8 cellular contexts compared by ENCODE assay signal in genomic region chr2:237699870-237700582, GRCh38.
DNase-seq lines count a peak whose midpoint lies in the region; ATAC-seq and TF ChIP-seq lines count a peak whose summit lies in the region.

No MANE protein-coding gene starts in this region.

- no peak for TF ChIP-seq POLR2A in transverse colon (IDR thresholded peaks at IDR 0.05)

- H3K23ac ChIP-seq in mesenchymal stem cell (ENCODE audit: low read length in 2 of 2) = peak overlapping the region in 1 of 2 experiments; percentile 70

- H3K36me3 ChIP-seq in cardiac muscle cell (no peaks in the 10 kb centered on the region), ascending aorta (no peaks in the 10 kb centered on the region), mesenchymal stem cell (ENCODE audit: control insufficient read depth in 1 of 2, insufficient read depth in 2 of 2, low read depth in 1 of 2, low read length in 2 of 2) (no peaks in the 10 kb centered on the region), transverse colon (no peaks in the 10 kb centered on the region)

- H2BK12ac ChIP-seq in mesenchymal stem cell (ENCODE audit: low read length in 2 of 2) = peak overlapping the region in 1 of 2 experiments; percentile 75

- H3K4ac ChIP-seq in mesenchymal stem cell (ENCODE audit: low read depth in 1 of 2, low read length in 2 of 2) = peak overlapping the region; percentile 37 to 60

- no peak overlapping the region for H2AFZ ChIP-seq in mesenchymal stem cell (ENCODE audit: low read depth, low read length)

- no peak overlapping the region for H2BK5ac ChIP-seq in mesenchymal stem cell (ENCODE audit: low read depth, low read length, poor library complexity, severe bottlenecking)

- H3K27me3 ChIP-seq in cardiac muscle cell (no peaks in the 10 kb centered on the region), ascending aorta (no peaks in the 10 kb centered on the region), mesenchymal stem cell (ENCODE audit: control insufficient read depth in 1 of 2, insufficient read depth in 1 of 2, low read length in 2 of 2) (no peaks in the 10 kb centered on the region), transverse colon (no peaks in the 10 kb centered on the region)

- peaks cover 6% of the 10 kb centered on the region for H3K79me1 ChIP-seq in mesenchymal stem cell (replicated peaks; ENCODE audit: low read length, poor library complexity, severe bottlenecking)

- DNase-seq in cardiac muscle cell (ENCODE audit: low read depth in 1 of 2, low spot score in 1 of 2) = no peak
- no peak for DNase-seq in Right ventricle myocardium superior
- no peak for DNase-seq in ascending aorta (ENCODE audit: low spot score in 2 of 2)
- no peak for DNase-seq in mesenchymal stem cell
- no peak for DNase-seq in transverse colon
- no peak for DNase-seq in AG08396 (ENCODE audit: low spot score)
- DNase-seq in stimulated activated CD4-positive, alpha-beta T cell treated with anti-CD3 and anti-CD28 coated beads, Interleukin-4, amount 100 ng/mL, for 4 hours = no peak

- H3K27ac ChIP-seq in cardiac muscle cell (peak overlapping the region; percentile 92), ascending aorta (peak overlapping the region; percentile 97 to 99), mesenchymal stem cell (ENCODE audit: low read length, poor library complexity, severe bottlenecking) (peak overlapping the region; percentile 71), transverse colon (peak overlapping the region; percentile 97 to 100 (median 98))

- H3K4me1 ChIP-seq in cardiac muscle cell (ENCODE audit: low read depth) (peaks cover 81% of the 10 kb centered on the region), ascending aorta (peaks cover 53 to 95% of the 10 kb centered on the region in 2 donors), mesenchymal stem cell (ENCODE audit: control insufficient read depth, insufficient read depth, low read depth, low read length) (peaks cover 60% of the 10 kb centered on the region), transverse colon (peaks cover 90 to 100% (median 94%) of the 10 kb centered on the region in 4 donors)

- no peak overlapping the region for H2BK15ac ChIP-seq in mesenchymal stem cell (ENCODE audit: low read depth, poor library complexity, severe bottlenecking)

- peak overlapping the region in 1 of 2 experiments; percentile 61 for H3K14ac ChIP-seq in mesenchymal stem cell (ENCODE audit: low read length in 2 of 2)

- ATAC-seq in Right ventricle myocardium superior (ENCODE audit: poor library complexity) (no peak), HG02981 (IDR thresholded peaks at IDR 0.05; ENCODE audit: unreplicated experiment) (no peak)

- peak overlapping the region; percentile 22 for H4K91ac ChIP-seq in mesenchymal stem cell (ENCODE audit: low read length)

- H3K4me3 ChIP-seq in cardiac muscle cell (no peak overlapping the region), ascending aorta (peak overlapping the region; percentile 2 to 35), mesenchymal stem cell (ENCODE audit: insufficient read depth in 1 of 2, low read depth in 1 of 2, low read length in 2 of 2) (peak overlapping the region in 1 of 2 experiments; percentile 12), transverse colon (no peak overlapping the region)

- no peak for TF ChIP-seq CTCF in cardiac muscle cell (IDR thresholded peaks at IDR 0.05; ENCODE audit: low read depth, low read length)
- TF ChIP-seq CTCF in ascending aorta (IDR thresholded peaks at IDR 0.05) = no peak
- TF ChIP-seq CTCF in transverse colon (IDR thresholded peaks at IDR 0.05) = no peak

- peak overlapping the region; percentile 72 for H2AK5ac ChIP-seq in mesenchymal stem cell (ENCODE audit: low read length, severe bottlenecking)

- H3K9me3 ChIP-seq in cardiac muscle cell (ENCODE audit: low read depth) (no peaks in the 10 kb centered on the region), ascending aorta (no peaks in the 10 kb centered on the region), mesenchymal stem cell (ENCODE audit: control insufficient read depth, low read length) (no peaks in the 10 kb centered on the region), transverse colon (no peaks in the 10 kb centered on the region)

- H3K9ac ChIP-seq in mesenchymal stem cell (ENCODE audit: low read length) = peak overlapping the region; percentile 72

- intact Hi-C loops in Right ventricle myocardium superior (cut with DNase I) = loop anchor here (2.0 kb wide), 1 partner anchor 29 kb away; no protein-coding TSS in a partner anchor
- intact Hi-C loops in ascending aorta (cut with DNase I) = loop anchor here (5.0 to 10.0 kb wide), 2 partner anchors 38 to 185 kb away; no protein-coding TSS in a partner anchor
- intact Hi-C loops in transverse colon (cut with DNase I; ENCODE audit: low total_unique reads) = no loop called here

- peak overlapping the region; percentile 3 for H3K4me2 ChIP-seq in mesenchymal stem cell (ENCODE audit: low read length, poor library complexity, severe bottlenecking)

- no peak for TF ChIP-seq EP300 in transverse colon (IDR thresholded peaks at IDR 0.05; ENCODE audit: low read depth)

- H2BK120ac ChIP-seq in mesenchymal stem cell (ENCODE audit: low read depth, low read length) = peak overlapping the region; percentile 71

- H4K8ac ChIP-seq in mesenchymal stem cell (ENCODE audit: low read length) = peak overlapping the region; percentile 10

- in situ Hi-C loops in transverse colon (cut with MboI; ENCODE audit: low pct_ligation_motif_present in 1 of 4, low pct_unique_long_range_greater_than_20kb in 1 of 4, low sequenced_read_pairs in 3 of 4) = no loop called here

- 81% methylated on average over 19 of the region's 21 CpGs for WGBS in mesenchymal stem cell
- WGBS in transverse colon (ENCODE audit: low coverage in 1 of 2), 2 donors = 75 to 93% methylated on average over 8 to 20 of the region's 21 CpGs

- peak overlapping the region; percentile 90 to 91 for H3K18ac ChIP-seq in mesenchymal stem cell (ENCODE audit: low read depth in 1 of 2, low read length in 2 of 2)

Comparison
In these comparisons a context has a peak if more than half of its experiments do, and no peak if none do; other contexts are left out.
1. H3K4me3 ChIP-seq: peak in ascending aorta (2 of 2); none in cardiac muscle cell (single experiment) and transverse colon (0 of 4).
2. Peak in every context shown above with its lines, with median percentiles within 50 percentile points of each other: H3K27ac ChIP-seq.